ENCODE assay signal across 18 cellular contexts in genomic region chr1:17347769-17348592, GRCh38. TPM values are rescaled to one million over a fixed set of nuclear protein-coding genes. Genes with fewer than 3 reads are reported as not detected.
DNase-seq lines count a peak whose midpoint lies in the region; TF ChIP-seq lines count a peak whose summit lies in the region.
"Had no signal": no experiment of that assay in that cellular context is flagged by ENCODE, and none has a peak within 500 bp of the region (broad histone marks: within the 10 kb centered on the region; RNA-seq: fewer than 3 reads in every experiment).

No MANE protein-coding gene starts in this region.

- H3K27ac ChIP-seq in ACC112 (ENCODE audit: low read depth, low read length) = no peak overlapping the region
- H3K27ac ChIP-seq: HL-60, SJCRH30 had no signal

- peak overlapping the region; percentile 8; the same call in 1 of the 2 replicates for H3K27ac Mint-ChIP-seq in HFFc6
- H3K27ac Mint-ChIP-seq: brain; naive thymus-derived CD4-positive, alpha-beta T cell had no signal

- no peaks in the 10 kb centered on the region for H3K79me2 ChIP-seq in ACC112 (ENCODE audit: control insufficient read depth, insufficient read depth, low read length, unreplicated experiment)

- peaks cover 9% of the 10 kb centered on the region; the same call in 1 of the 2 replicates for H3K27me3 ChIP-seq in ACC112 (ENCODE audit: insufficient read depth, low read length)
- no peaks in the 10 kb centered on the region for H3K27me3 ChIP-seq in kidney epithelial cell (ENCODE audit: control insufficient read depth, insufficient read depth, low read length)

- peak overlapping the region; percentile 75 for H2AFZ ChIP-seq in ACC112 (ENCODE audit: low read length, unreplicated experiment)

- no peak overlapping the region for H3K4me3 ChIP-seq in ACC112 (ENCODE audit: low read depth, low read length)
- H3K4me3 ChIP-seq in astrocyte of the spinal cord (ENCODE audit: low read depth, low read length) = no peak overlapping the region
- H3K4me3 ChIP-seq in kidney epithelial cell (ENCODE audit: low read depth, low read length) = no peak overlapping the region
- H3K4me3 ChIP-seq: SJCRH30 had no signal

- H3K9me3 Mint-ChIP-seq in HFFc6 = peaks cover 6% of the 10 kb centered on the region; the same call in 1 of the 2 replicates

- TF ChIP-seq CTCF in HFFc6 (IDR thresholded peaks at IDR 0.05) (no peak), astrocyte of the spinal cord (IDR thresholded peaks at IDR 0.05; ENCODE audit: low read depth, low read length) (no peak), kidney epithelial cell (IDR thresholded peaks at IDR 0.05; ENCODE audit: insufficient read depth, low read length, poor library complexity, severe bottlenecking) (no peak)

- peaks cover 9% of the 10 kb centered on the region for H3K4me1 Mint-ChIP-seq in HFFc6 (ENCODE audit: low read depth)
- H3K4me1 Mint-ChIP-seq: brain had no signal

- H3K27me3 Mint-ChIP-seq in HFFc6 (ENCODE audit: insufficient read depth) = peaks cover 21% of the 10 kb centered on the region

- DNase-seq in HFFc6 (peak; percentile 38), astrocyte of the spinal cord (ENCODE audit: low read depth, low spot score) (peak; percentile 34), kidney epithelial cell (ENCODE audit: low read depth) (peak; percentile 41), UCSD-AML1 (lab: John Stamatoyannopoulos, UW; ENCODE audit: unreplicated experiment) (no peak), NCI-H748 (lab: John Stamatoyannopoulos, UW; ENCODE audit: unreplicated experiment) (no peak)
- no peak for DNase-seq in activated CD8-positive, alpha-beta memory T cell treated with anti-CD3 and anti-CD28 coated beads for 24 hours
- no peak for DNase-seq in activated effector memory CD4-positive, alpha-beta T cell treated with anti-CD3 and anti-CD28 coated beads, Interleukin-2, amount 50 U/mL, for 16 hours
- DNase-seq: activated CD4-positive, CD25-positive, alpha-beta regulatory T cell; activated T-cell treated with anti-CD3 and anti-CD28 coated beads, Interleukin-2, amount 50 U/mL, for 48 hours; DND-41; naive thymus-derived CD4-positive, alpha-beta T cell; NCI-H1092 treated with DMSO at 0.1 percent for 48 hours; NCI-H524; SJCRH30 had no signal

- H3K36me3 Mint-ChIP-seq in HFFc6 (ENCODE audit: low read depth) = peaks cover 6% of the 10 kb centered on the region; the same call in 1 of the 2 replicates
- H3K36me3 Mint-ChIP-seq: brain had no signal

- peaks cover 10% of the 10 kb centered on the region for H3K4me1 ChIP-seq in ACC112 (ENCODE audit: control insufficient read depth, insufficient read depth, low read length, unreplicated experiment)
- H3K4me1 ChIP-seq: SJCRH30 had no signal

- no peaks in the 10 kb centered on the region for H3K36me3 ChIP-seq in ACC112 (ENCODE audit: insufficient read depth, low read length)
- no peaks in the 10 kb centered on the region for H3K36me3 ChIP-seq in kidney epithelial cell (ENCODE audit: control insufficient read depth, insufficient read depth, low read length)
- H3K36me3 ChIP-seq: SJCRH30 had no signal

- in situ Hi-C loops in astrocyte of the spinal cord (cut with HindIII; ENCODE audit: low sequenced_read_pairs) = no loop called here

- no peak overlapping the region for H3K4me3 Mint-ChIP-seq in HFFc6
- H3K4me3 Mint-ChIP-seq: brain; naive thymus-derived CD4-positive, alpha-beta T cell had no signal

RNA-seq across cellular contexts. Expression of gene PADI6, which starts 24.0 kb away (rescaled TPM):
- total RNA-seq in HFFc6 (2021; fragmentation: NEBNext Ultra II Directional; extraction: Animal tissue kit (Norgen Biotek cat#: 25700)) = not detected
- not detected in 2 replicates for total RNA-seq in kidney epithelial cell
- total RNA-seq: naive thymus-derived CD4-positive, alpha-beta T cell; SJCRH30; skeletal muscle tissue had no signal

RNA-seq across cellular contexts. Expression of gene PADI4, which starts 40.0 kb away (rescaled TPM):
- total RNA-seq in HFFc6 (2021; fragmentation: NEBNext Ultra II Directional; extraction: Animal tissue kit (Norgen Biotek cat#: 25700)) = not detected
- not detected in 2 replicates for total RNA-seq in kidney epithelial cell
- total RNA-seq: SJCRH30 had no signal

Comparison
In these comparisons a context has a peak if more than half of its experiments do, and no peak if none do; other contexts are left out.
1. DNase-seq: peak in HFFc6 (single experiment), astrocyte of the spinal cord (single experiment) and kidney epithelial cell (single experiment); none in UCSD-AML1 (single experiment), activated CD8-positive, alpha-beta memory T cell treated with anti-CD3 and anti-CD28 coated beads for 24 hours (single experiment), activated effector memory CD4-positive, alpha-beta T cell treated with anti-CD3 and anti-CD28 coated beads, Interleukin-2, amount 50 U/mL, for 16 hours (single experiment) and NCI-H748 (single experiment).